In genomic region chr17:61411114-61411943, GRCh38 we compare ENCODE assay signal across 8 cellular contexts. TPM values are rescaled to one million over a fixed set of nuclear protein-coding genes. Genes with fewer than 3 reads are reported as not detected.
DNase-seq lines count a peak whose midpoint lies in the region; ATAC-seq, FAIRE-seq and TF ChIP-seq lines count a peak whose summit lies in the region.

No MANE protein-coding gene starts in this region.

- in situ Hi-C loops in GM13976 (cut with MboI; ENCODE audit: low sequenced_read_pairs, unreplicated experiment), result loop anchor here (25.0 kb wide), 1 partner anchor 426 kb away; no protein-coding TSS in a partner anchor
- in situ Hi-C loops in K562 (cut with MboI), result no loop called here
- in situ Hi-C loops in KBM-7 (cut with MboI; ENCODE audit: low pct_unique_long_range_greater_than_20kb, low sequenced_read_pairs), result loop anchor here (25.0 kb wide), 2 partner anchors 151 to 426 kb away; no protein-coding TSS in a partner anchor

- DNase-seq in AG08396 (ENCODE audit: low spot score) (peak; percentile 83), GM13976 (ENCODE audit: low spot score) (peak; percentile 64), NCI-H69 (lab: John Stamatoyannopoulos, UW) (peak; percentile 94), K562 (ENCODE audit: extremely low read depth in 1 of 4, low spot score in 3 of 4) (no peak), iris pigment epithelial cell (ENCODE audit: low read depth) (peak; percentile 75), smooth muscle cell (lab: John Stamatoyannopoulos, UW; ENCODE audit: unreplicated experiment) (no peak), NCI-H1105 (lab: John Stamatoyannopoulos, UW) (no peak), KBM-7 (no peak)

- H3K27me3 ChIP-seq in K562 (ENCODE audit: control insufficient read depth in 2 of 2, insufficient read depth in 2 of 2, low read length in 2 of 2) (peaks cover 10 to 23% of the 10 kb centered on the region in 2 experiments; a peak in 3 of 5 replicates), smooth muscle cell (ENCODE audit: low read depth) (peaks cover under 1% of the 10 kb centered on the region)

- TF ChIP-seq RAD21 in K562 (CRISPR knock-in tag; conservative IDR thresholded peaks at IDR 0.05 in 1 of 2, IDR thresholded peaks at IDR 0.05 in 1 of 2), result no peak

- no peaks in the 10 kb centered on the region for H3K9me3 ChIP-seq in K562 (replicated peaks; ENCODE audit: control insufficient read depth, insufficient read depth, low read depth, low read length)
- H3K9me3 ChIP-seq in smooth muscle cell (replicated peaks; ENCODE audit: low read depth), result no peaks in the 10 kb centered on the region

- POLR2A ChIA-PET in K562 (lab: Yijun Ruan, JAX), result no interaction called here

- BruUV-seq in K562 (replicated peaks; lab: Mats Ljungman, UMichigan), result no TSS peak

- CTCF ChIA-PET in K562 (lab: Yijun Ruan, JAX; ENCODE audit: low intra/inter-chr PET ratio), result interaction anchor here (1.8 kb wide), 1 partner anchor 426 kb away, joined by 11 read pairs; no protein-coding TSS in a partner anchor

- ATAC-seq in K562, result no peak

- no peak overlapping the region for H3K4me3 ChIP-seq in K562
- peak overlapping the region; percentile 82 for H3K4me3 ChIP-seq in smooth muscle cell

- H3K9me1 ChIP-seq in K562 (ENCODE audit: control insufficient read depth, insufficient read depth, low read length), result no peaks in the 10 kb centered on the region

- H3K9ac ChIP-seq in K562 (ENCODE audit: insufficient read depth in 1 of 2, low read depth in 2 of 2, low read length in 2 of 2) (no peak overlapping the region), smooth muscle cell (ENCODE audit: low read depth) (peak overlapping the region; percentile 63)

- no peak for TF ChIP-seq POLR2A in K562 (conservative IDR thresholded peaks at IDR 0.05)

- H3K27ac ChIP-seq in K562 (ENCODE audit: extremely low read depth, low read depth, low read length), result no peak overlapping the region
- H3K27ac ChIP-seq in smooth muscle cell (ENCODE audit: low read depth), result peak overlapping the region; percentile 71

- H3F3A ChIP-seq in smooth muscle cell (ENCODE audit: low read depth), result peaks cover 31% of the 10 kb centered on the region

- H2AFZ ChIP-seq in K562 (ENCODE audit: low read depth, low read length) (no peak overlapping the region), smooth muscle cell (ENCODE audit: low read depth) (peak overlapping the region; percentile 89)

- 81% methylated on average over 22 of the region's 74 CpGs for WGBS in K562 (ENCODE audit: insufficient coverage, low coverage, missing lambda C conversion rate)
- 2% methylated on average over 54 of the region's 74 CpGs for WGBS in smooth muscle cell (ENCODE audit: low lambda C conversion rate)

- no peaks in the 10 kb centered on the region for H3K36me3 ChIP-seq in K562 (ENCODE audit: control insufficient read depth, insufficient read depth, low read length)
- H3K36me3 ChIP-seq in smooth muscle cell (ENCODE audit: low read depth), result no peaks in the 10 kb centered on the region

- TF ChIP-seq CTCF in GM13976 (IDR thresholded peaks at IDR 0.05; ENCODE audit: borderline replicate concordance, control extremely low read depth, extremely low read depth, insufficient read depth, missing control alignments), result no peak
- no peak for TF ChIP-seq CTCF in K562 (IDR thresholded peaks at IDR 0.05 in 2 of 3, conservative IDR thresholded peaks at IDR 0.05 in 1 of 3; ENCODE audit: insufficient read depth in 2 of 3, low read depth in 1 of 3, low read length in 3 of 3)
- peak; percentile 24 for TF ChIP-seq CTCF in smooth muscle cell (IDR thresholded peaks at IDR 0.05; ENCODE audit: borderline replicate concordance, insufficient read depth, poor library complexity, severe bottlenecking)

- H3K4me2 ChIP-seq in K562 (ENCODE audit: insufficient read depth, low read length) (no peak overlapping the region), smooth muscle cell (peak overlapping the region; percentile 89)

- TF ChIP-seq EP300 in K562 (IDR thresholded peaks at IDR 0.05; ENCODE audit: low read length), result no peak

- intact Hi-C loops in K562 (cut with micrococcal nuclease), result loop anchor here (10.0 kb wide), 1 partner anchor 423 kb away; no protein-coding TSS in a partner anchor

- H4K20me1 ChIP-seq in K562 (replicated peaks; ENCODE audit: control insufficient read depth, insufficient read depth, low read length), result no peaks in the 10 kb centered on the region
- H4K20me1 ChIP-seq in smooth muscle cell (ENCODE audit: low read depth), result peaks cover 23% of the 10 kb centered on the region

- H3K4me1 ChIP-seq in K562 (replicated peaks in 1 of 2; ENCODE audit: control insufficient read depth in 2 of 2, insufficient read depth in 2 of 2, low read length in 2 of 2) (peaks cover 0 to 37% of the 10 kb centered on the region in 2 experiments; a peak in 3 of 5 replicates), smooth muscle cell (ENCODE audit: low read depth) (peaks cover 12% of the 10 kb centered on the region)

- FAIRE-seq in K562 (lab: Jason Lieb, UNC), result no peak

- H3K79me2 ChIP-seq in K562 (ENCODE audit: control insufficient read depth, insufficient read depth, low read length) (no peaks in the 10 kb centered on the region), smooth muscle cell (ENCODE audit: low read depth) (peaks cover 11% of the 10 kb centered on the region)

TF ChIP-seq in K562, 482 proteins besides CTCF, POLR2A, EP300 and RAD21 (continues in another document):
- peak in 1 of 3 experiments; percentile 96; a peak in 2 of 6 replicates for TF ChIP-seq ZBTB11 (CRISPR knock-in tag; IDR thresholded peaks at IDR 0.05)

RNA-seq across cellular contexts. Expression of gene TBX2, which starts 11.7 kb away (rescaled TPM):
- total RNA-seq in K562 (2011; cell fraction: chromatin; rRNA removed; ENCODE audit: low replicate concordance), result not detected in 2 replicates
- total RNA-seq in K562 (2011; cell fraction: nucleolus; rRNA removed), result not detected in 2 replicates
- not detected in 2 replicates for total RNA-seq in K562 (2011; cell fraction: nucleoplasm; rRNA removed)
- total RNA-seq in K562 (2014; rRNA removed) (not detected in 2 replicates), K562 (2014; rRNA removed; fragmentation: Illumina TruSeq; extraction: Trizol) (not detected in 2 replicates), K562 (2015; rRNA removed; fragmentation: Illumina TruSeq; extraction: Trizol) (not detected in 2 replicates), K562 (2021) (0.13 and 0.18 TPM in 2 replicates), smooth muscle cell (40.0 and 46.7 TPM in 2 replicates)
- polyA plus RNA-seq in K562 (2011; rRNA removed) (not detected in 2 replicates), K562 (2014; fragmentation: Illumina TruSeq; extraction: Trizol) (not detected in 2 replicates), K562 (2014; fragmentation: Nextera tagmentation; extraction: Ambion mirVana) (not detected), K562 (2014; rRNA removed) (not detected in 2 replicates), smooth muscle cell (96.5 and 146 TPM in 2 replicates)
- not detected in 2 replicates for polyA plus RNA-seq in K562 (2011; cell fraction: cytosol; rRNA removed)
- polyA plus RNA-seq in K562 (2011; cell fraction: nucleus; rRNA removed), result not detected in 2 replicates
- 0.03 TPM in 1 of 2 replicates, not detected in the other for polyA plus RNA-seq in K562 (2012)
- not detected in 2 replicates for polyA minus RNA-seq in K562 (2011; rRNA and poly(A)+ RNA removed)
- polyA minus RNA-seq in K562 (2011; cell fraction: cytosol; rRNA and poly(A)+ RNA removed), result not detected in 2 replicates
- not detected in 2 replicates for polyA minus RNA-seq in K562 (2011; cell fraction: nucleus; rRNA and poly(A)+ RNA removed)

RNA-seq across cellular contexts. Expression of gene TBX4, which starts 40.9 kb away (rescaled TPM):
- not detected in 2 replicates for total RNA-seq in K562 (2011; cell fraction: chromatin; rRNA removed; ENCODE audit: low replicate concordance)
- not detected in 2 replicates for total RNA-seq in K562 (2011; cell fraction: nucleolus; rRNA removed)
- total RNA-seq in K562 (2011; cell fraction: nucleoplasm; rRNA removed), result not detected in 2 replicates
- total RNA-seq in K562 (2014; rRNA removed) (not detected in 2 replicates), K562 (2014; rRNA removed; fragmentation: Illumina TruSeq; extraction: Trizol) (not detected in 2 replicates), K562 (2015; rRNA removed; fragmentation: Illumina TruSeq; extraction: Trizol) (not detected in 2 replicates), K562 (2021) (not detected in 2 replicates), smooth muscle cell (14.1 and 15.4 TPM in 2 replicates)
- polyA plus RNA-seq in K562 (2011; rRNA removed) (not detected in 2 replicates), K562 (2014; fragmentation: Illumina TruSeq; extraction: Trizol) (not detected in 2 replicates), K562 (2014; fragmentation: Nextera tagmentation; extraction: Ambion mirVana) (not detected), K562 (2014; rRNA removed) (not detected in 2 replicates), smooth muscle cell (14.6 and 22.7 TPM in 2 replicates)
- polyA plus RNA-seq in K562 (2011; cell fraction: cytosol; rRNA removed), result not detected in 2 replicates
- not detected in 2 replicates for polyA plus RNA-seq in K562 (2011; cell fraction: nucleus; rRNA removed)
- 0.06 TPM in 1 of 2 replicates, not detected in the other for polyA plus RNA-seq in K562 (2012)
- not detected in 2 replicates for polyA minus RNA-seq in K562 (2011; rRNA and poly(A)+ RNA removed)
- not detected in 2 replicates for polyA minus RNA-seq in K562 (2011; cell fraction: cytosol; rRNA and poly(A)+ RNA removed)
- polyA minus RNA-seq in K562 (2011; cell fraction: nucleus; rRNA and poly(A)+ RNA removed), result not detected in 2 replicates

Comparison
In these comparisons a context has a peak if more than half of its experiments do, and no peak if none do; other contexts are left out.
1. DNase-seq: peak in AG08396 (single experiment), GM13976 (single experiment), NCI-H69 (single experiment) and iris pigment epithelial cell (single experiment); none in K562 (0 of 4), smooth muscle cell (single experiment), NCI-H1105 (single experiment) and KBM-7 (single experiment).
2. RNA of gene TBX2, which starts 11.7 kb away (total RNA-seq): 40.0 to 46.7 TPM in smooth muscle cell; 0.13 to 0.18 TPM in K562; every median in the first group is over 10 times any median in the second.
3. RNA of gene TBX4, which starts 40.9 kb away (total RNA-seq): 14.1 to 15.4 TPM in smooth muscle cell; not detected in K562; every median in the first group is over 10 times any median in the second.